11 cellular contexts compared by ENCODE assay signal in the genomic region with DNA sequence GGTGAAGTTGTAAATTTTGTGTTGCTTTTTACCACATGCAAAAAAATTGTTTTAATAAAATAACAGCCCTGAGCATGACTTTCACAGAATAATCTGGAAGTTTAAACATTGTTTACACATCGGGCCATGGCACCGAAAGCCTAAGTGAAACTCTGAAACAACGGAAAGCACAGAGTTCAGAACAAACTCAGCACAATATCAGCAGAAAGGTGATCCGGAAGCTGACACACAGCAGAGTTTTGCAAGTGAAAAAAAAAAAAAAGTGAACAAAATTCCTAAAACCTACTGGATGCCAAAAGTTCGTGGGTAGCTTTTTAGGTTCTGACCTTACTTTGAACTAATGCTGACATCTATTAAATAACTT. TPM values are rescaled to one million over a fixed set of nuclear protein-coding genes. Genes with fewer than 3 reads are reported as not detected.
DNase-seq lines count a peak whose midpoint lies in the region; ATAC-seq, FAIRE-seq and TF ChIP-seq lines count a peak whose summit lies in the region.
"Had no signal": no experiment of that assay in that cellular context is flagged by ENCODE, and none has a peak within 500 bp of the region (broad histone marks: within the 10 kb centered on the region; RNA-seq: fewer than 3 reads in every experiment).

No MANE protein-coding gene starts in this region.

- H3K27ac ChIP-seq in MM.1S (ENCODE audit: low read length) (peak overlapping the region; percentile 19; the same call in 1 of the 2 replicates), pancreas (no peak overlapping the region)

- no peaks in the 10 kb centered on the region for H3K27me3 ChIP-seq in MM.1S (replicated peaks; ENCODE audit: insufficient read depth, low read length)
- H3K27me3 ChIP-seq in pancreas, result no peaks in the 10 kb centered on the region
- H3K27me3 ChIP-seq: upper lobe of left lung had no signal

- H3K36me3 Mint-ChIP-seq in CD14-positive monocyte, result peaks cover 15 to 26% of the 10 kb centered on the region in 2 donors
- peaks cover 3% of the 10 kb centered on the region for H3K36me3 Mint-ChIP-seq in effector memory CD8-positive, alpha-beta T cell (ENCODE audit: insufficient read depth)

- H3K4me1 ChIP-seq in MM.1S (ENCODE audit: low read length), result peaks cover 14% of the 10 kb centered on the region
- H3K4me1 ChIP-seq in pancreas, result no peaks in the 10 kb centered on the region

- H3K9me3 Mint-ChIP-seq in CD14-positive monocyte, result peaks cover 2 to 7% (median 3%) of the 10 kb centered on the region in 7 donors
- H3K9me3 Mint-ChIP-seq in effector memory CD8-positive, alpha-beta T cell, result no peaks in the 10 kb centered on the region

- H3K4me3 Mint-ChIP-seq in CD14-positive monocyte, result peak overlapping the region; percentile 48 to 82
- H3K4me3 Mint-ChIP-seq in effector memory CD8-positive, alpha-beta T cell, result peak overlapping the region; percentile 43 to 60

- no peaks in the 10 kb centered on the region for H3F3A ChIP-seq in MM.1S (ENCODE audit: insufficient read depth, low read length)

- H4K20me1 ChIP-seq in MM.1S (ENCODE audit: insufficient read depth, low read length), result no peaks in the 10 kb centered on the region

- H3K27ac Mint-ChIP-seq in CD14-positive monocyte, result peak overlapping the region; percentile 68 to 85 (median 79)
- peak overlapping the region in 1 of 2 donors; percentile 54 for H3K27ac Mint-ChIP-seq in effector memory CD8-positive, alpha-beta T cell

- no peaks in the 10 kb centered on the region for H3K9me3 ChIP-seq in MM.1S (replicated peaks; ENCODE audit: insufficient read depth, low read length)
- no peaks in the 10 kb centered on the region for H3K9me3 ChIP-seq in pancreas

- no peak overlapping the region for H3K9ac ChIP-seq in MM.1S (ENCODE audit: low read length)

- H3K9me2 ChIP-seq in MM.1S (replicated peaks; ENCODE audit: insufficient read depth, low read length), result no peaks in the 10 kb centered on the region

- 27 to 38% methylated on average over 5 of the region's 5 CpGs for WGBS in pancreas, 2 donors

- intact Hi-C loops in CD14-positive monocyte (cut with micrococcal nuclease) (loop anchor here in 1 of 2 donors (5.0 kb wide), 1 partner anchor 38 kb away; a partner anchor contains a TSS), pancreas (cut with DNase I) (no loop called here)

- H3K36me3 ChIP-seq in MM.1S (replicated peaks; ENCODE audit: insufficient read depth, low read length) (no peaks in the 10 kb centered on the region), pancreas (no peaks in the 10 kb centered on the region)
- H3K36me3 ChIP-seq: upper lobe of left lung had no signal

- H3K4me2 ChIP-seq in MM.1S (ENCODE audit: low read depth, low read length), result peak overlapping the region; percentile 68

- H3K4me3 ChIP-seq in MM.1S (ENCODE audit: low read length), result peak overlapping the region; percentile 33; the same call in 1 of the 2 replicates
- no peak overlapping the region for H3K4me3 ChIP-seq in pancreas

- peaks cover 64% of the 10 kb centered on the region for H3K4me1 Mint-ChIP-seq in CD14-positive monocyte
- peaks cover 32 to 49% of the 10 kb centered on the region in 2 donors for H3K4me1 Mint-ChIP-seq in effector memory CD8-positive, alpha-beta T cell (ENCODE audit: low read depth in 2 of 2)

- DNase-seq in CD14-positive monocyte (ENCODE audit: low spot score) (no peak), MM.1S (peak; percentile 68), cerebellar cortex (ENCODE audit: low spot score) (no peak), pancreas (no peak), NCI-H187 (lab: John Stamatoyannopoulos, UW) (no peak)
- no peak for DNase-seq in effector memory CD8-positive, alpha-beta T cell
- DNase-seq: Calu3, cerebellar nuclear complex, upper lobe of left lung had no signal

- ATAC-seq in GM19035 (IDR thresholded peaks at IDR 0.05; ENCODE audit: unreplicated experiment), result peak; percentile 53
- peak; percentile 49 for ATAC-seq in effector memory CD8-positive, alpha-beta T cell (replicated peaks)
- ATAC-seq in GM21360 (IDR thresholded peaks at IDR 0.05; ENCODE audit: unreplicated experiment), result no peak
- no peak for ATAC-seq in pancreas

- no peaks in the 10 kb centered on the region for H3K79me2 ChIP-seq in MM.1S (ENCODE audit: low read length)

- H3K27me3 Mint-ChIP-seq in CD14-positive monocyte (ENCODE audit: low read depth in 3 of 3), result peaks cover 0 to 1% (median 0%) of the 10 kb centered on the region in 3 donors
- H3K27me3 Mint-ChIP-seq in effector memory CD8-positive, alpha-beta T cell, result no peaks in the 10 kb centered on the region

- no peak for FAIRE-seq in pancreas (lab: Jason Lieb, UNC)

- TF ChIP-seq CTCF in CD14-positive monocyte (IDR thresholded peaks at IDR 0.05) (no peak), MM.1S (IDR thresholded peaks at IDR 0.05; ENCODE audit: low read length) (no peak), pancreas (IDR thresholded peaks at IDR 0.05) (no peak)

- H2AFZ ChIP-seq in MM.1S (ENCODE audit: low read length), result peak overlapping the region; percentile 66

RNA-seq across cellular contexts. Expression of a gene that starts 39.8 kb away (rescaled TPM):
- 10 to 100 TPM; 46.6 to 46.7 TPM for polyA plus RNA-seq in CD14-positive monocyte
- 10 to 100 TPM in 2 of 6 donors, 1 to 10 TPM in 4; 3.0 to 13.5 (median 4.9) TPM for total RNA-seq in pancreas
- 10 to 100 TPM in 1 of 2 donors, 1 to 10 TPM in 1; 7.1 to 20.6 TPM for polyA plus RNA-seq in pancreas
- total RNA-seq: Calu3 had no signal

Comparison
In these comparisons a context has a peak if more than half of its experiments do, and no peak if none do; other contexts are left out.
1. ATAC-seq: peak in GM19035 (single experiment) and effector memory CD8-positive, alpha-beta T cell (single experiment); none in GM21360 (single experiment) and pancreas (0 of 4).